Comparison of ENCODE assay signal across 8 cellular contexts in the genomic region with DNA sequence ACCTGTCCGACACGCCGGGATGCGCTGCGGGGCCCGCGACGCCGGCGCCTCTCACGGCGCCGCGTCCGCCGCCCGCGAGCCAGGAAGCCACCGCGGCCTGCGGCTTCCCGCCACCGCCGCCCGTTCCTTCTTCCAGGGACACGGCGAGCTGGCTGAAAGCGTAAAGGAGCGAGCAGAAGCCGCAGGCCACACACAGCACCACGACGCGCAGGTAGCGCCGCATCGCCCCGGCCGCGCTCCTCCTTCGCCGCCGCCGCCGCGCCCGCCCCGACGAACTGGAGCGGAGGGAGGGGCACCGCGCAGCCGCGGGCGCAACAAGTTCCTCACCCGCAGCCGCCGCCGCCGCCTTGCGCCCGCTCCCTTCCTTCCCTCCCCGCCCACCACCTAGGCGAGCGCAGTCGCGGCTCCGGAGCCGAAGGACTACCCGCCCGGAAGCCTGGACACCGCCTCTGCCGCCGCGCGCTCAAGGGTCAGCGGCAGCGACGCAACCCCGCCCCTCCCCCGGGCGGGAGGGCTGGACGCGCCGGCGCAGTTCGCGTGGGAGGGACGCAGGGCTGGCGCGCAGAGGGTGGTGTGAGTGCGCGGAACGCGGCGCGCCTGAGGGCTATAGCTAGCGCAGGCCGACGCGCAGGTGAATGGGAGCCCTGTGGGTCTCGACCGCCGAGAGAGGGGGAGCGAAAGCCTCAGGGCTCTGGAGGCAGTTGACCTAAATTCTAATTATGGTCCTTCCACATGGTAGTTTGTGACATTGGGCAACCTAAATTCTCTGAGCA. TPM values are rescaled to one million over a fixed set of nuclear protein-coding genes. Genes with fewer than 3 reads are reported as not detected.
DNase-seq lines count a peak whose midpoint lies in the region; ATAC-seq and TF ChIP-seq lines count a peak whose summit lies in the region.

A gene with protein sequence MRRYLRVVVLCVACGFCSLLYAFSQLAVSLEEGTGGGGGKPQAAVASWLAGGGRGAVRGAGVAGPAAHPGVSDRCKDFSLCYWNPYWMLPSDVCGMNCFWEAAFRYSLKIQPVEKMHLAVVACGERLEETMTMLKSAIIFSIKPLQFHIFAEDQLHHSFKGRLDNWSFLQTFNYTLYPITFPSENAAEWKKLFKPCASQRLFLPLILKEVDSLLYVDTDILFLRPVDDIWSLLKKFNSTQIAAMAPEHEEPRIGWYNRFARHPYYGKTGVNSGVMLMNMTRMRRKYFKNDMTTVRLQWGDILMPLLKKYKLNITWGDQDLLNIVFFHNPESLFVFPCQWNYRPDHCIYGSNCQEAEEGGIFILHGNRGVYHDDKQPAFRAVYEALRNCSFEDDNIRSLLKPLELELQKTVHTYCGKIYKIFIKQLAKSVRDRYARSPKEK (minus strand): TSS at position 451 of the 773 bp plus-strand sequence. CDS start 228 bp downstream, at position 223.

- TF ChIP-seq CTCF in AG04450 (IDR thresholded peaks at IDR 0.05; ENCODE audit: low read depth, low read length): no peak

- POLR2A ChIA-PET in AG04450 (lab: Yijun Ruan, JAX): no interaction called here

- DNase-seq in AG04450 (ENCODE audit: low read depth, low spot score) (peak; percentile 76), NCI-H2227 (lab: John Stamatoyannopoulos, UW; ENCODE audit: unreplicated experiment) (peak; percentile 95), iris pigment epithelial cell (ENCODE audit: low read depth) (peak; percentile 95)
- DNase-seq in activated CD4-positive, CD25-positive, alpha-beta regulatory T cell (lab: John Stamatoyannopoulos, UW): peak; percentile 55 to 70 (median 57)
- DNase-seq in central memory CD4-positive, alpha-beta T cell: peak; percentile 72
- DNase-seq in stimulated activated CD4-positive, alpha-beta T cell treated with anti-CD3 and anti-CD28 coated beads, Interleukin-12 subunit alpha, Interleukin-12 subunit beta, amount 100 ng/mL, for 24 hours (ENCODE audit: low read depth in 2 of 2): peak; percentile 68 to 74

- no peak within 1 kb of the TSS for H3K27ac ChIP-seq in AG04450 (ENCODE audit: low read depth, low read length)

- CTCF ChIA-PET in AG04450 (lab: Charles Lee): interaction anchor here (0.7 to 0.8 kb wide), 3 partner anchors 12 to 228 kb away, joined by 3 to 4 read pairs (median 3); no protein-coding TSS in a partner anchor

- no peaks in the 10 kb centered on the region for H3K27me3 ChIP-seq in AG04450 (ENCODE audit: control insufficient read depth, insufficient read depth, low read length)

- peak; percentile 96 for ATAC-seq in GM18907 (IDR thresholded peaks at IDR 0.05; ENCODE audit: unreplicated experiment)
- ATAC-seq in HG03139 (IDR thresholded peaks at IDR 0.05; ENCODE audit: unreplicated experiment): peak; percentile 95

- H3K9me3 ChIP-seq in AG04450 (ENCODE audit: control insufficient read depth, insufficient read depth, low read length): no peaks in the 10 kb centered on the region

- peak within 1 kb of the TSS; percentile 73 for H3K4me3 ChIP-seq in AG04450 (ENCODE audit: low read depth, low read length)

RNA-seq across cellular contexts. Expression of the gene that starts here (rescaled TPM):
- polyA plus RNA-seq in AG04450 (2011; rRNA removed): 13.4 and 20.6 TPM in 2 replicates
- polyA minus RNA-seq in AG04450 (2011; rRNA and poly(A)+ RNA removed): 6.2 and 12.5 TPM in 2 replicates
